Comparison of ENCODE assay signal across 8 cellular contexts in the genomic region with DNA sequence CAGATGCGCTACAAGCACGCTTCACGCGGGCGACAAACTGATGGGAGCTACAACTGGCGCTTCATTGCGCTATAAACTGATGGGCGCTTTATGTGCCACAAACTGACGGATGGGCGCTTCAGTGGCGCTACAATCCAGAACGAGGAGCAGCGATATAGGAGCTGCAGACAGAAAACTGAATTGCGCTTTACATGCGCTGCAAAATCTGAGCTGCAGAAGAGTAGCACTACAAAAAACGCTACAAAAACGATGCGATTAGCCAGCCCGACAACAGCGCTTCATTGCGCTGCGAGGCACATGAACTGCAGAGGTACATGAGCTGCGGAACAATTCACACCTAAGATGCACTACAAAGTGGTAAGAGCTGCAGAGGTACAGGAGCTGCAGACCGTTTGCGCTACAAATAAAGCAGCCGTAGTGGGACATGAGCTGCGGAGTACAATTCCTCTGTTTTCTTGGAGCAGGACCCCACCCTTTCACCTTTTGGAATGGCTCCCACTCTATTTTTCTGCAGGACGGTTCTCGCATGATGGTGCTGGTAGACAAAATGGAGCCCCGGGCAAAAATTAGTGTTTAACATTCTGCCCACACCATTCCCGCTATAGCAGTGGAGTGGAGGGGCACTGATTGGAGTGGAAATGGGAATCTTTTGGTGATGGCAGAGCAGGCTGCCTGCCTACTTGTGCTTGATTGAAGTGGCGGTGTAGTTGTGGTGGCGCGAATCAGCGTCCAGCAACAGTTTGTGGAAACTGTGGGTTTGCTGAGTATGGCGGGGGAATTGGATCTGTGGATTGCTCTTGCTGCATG. TPM values are rescaled to one million over a fixed set of nuclear protein-coding genes. Genes with fewer than 3 reads are reported as not detected.
DNase-seq lines count a peak whose midpoint lies in the region; ATAC-seq, FAIRE-seq and TF ChIP-seq lines count a peak whose summit lies in the region.

No MANE protein-coding gene starts in this region.

- no peak for FAIRE-seq in A549 (lab: Jason Lieb, UNC)
- peak; percentile 44 for FAIRE-seq in GM12892 (lab: Jason Lieb, UNC)

- H3K27me3 ChIP-seq in SJCRH30, result no peaks in the 10 kb centered on the region

- peak overlapping the region; percentile 44 for H3K27ac Mint-ChIP-seq in central memory CD8-positive, alpha-beta T cell (ENCODE audit: low read depth)

- TF ChIP-seq RAD21 in A549 (conservative IDR thresholded peaks at IDR 0.05 in 1 of 2, IDR thresholded peaks at IDR 0.05 in 1 of 2), result no peak

- no peaks in the 10 kb centered on the region for H3K9me3 Mint-ChIP-seq in central memory CD8-positive, alpha-beta T cell

- 76% methylated on average over 36 of the region's 36 CpGs for WGBS in A549 (ENCODE audit: missing lambda C conversion rate)

- TF ChIP-seq CTCF in A549 (IDR thresholded peaks at IDR 0.05), result no peak

- TF ChIP-seq POLR2A in A549 (IDR thresholded peaks at IDR 0.05; ENCODE audit: low read length) (no peak), GM12892 (IDR thresholded peaks at IDR 0.05; ENCODE audit: low read depth, low read length) (peak; percentile 24; the same call in 1 of the 2 replicates)

- no peak for ATAC-seq in A549
- no peak for ATAC-seq in central memory CD8-positive, alpha-beta T cell (replicated peaks; ENCODE audit: extremely low read depth, poor library complexity, severe bottlenecking)

- H3K36me3 Mint-ChIP-seq in central memory CD8-positive, alpha-beta T cell (ENCODE audit: insufficient read depth), result peaks cover 7% of the 10 kb centered on the region

- H3K4me3 ChIP-seq in A549 (peak overlapping the region; percentile 64), SJCRH30 (peak overlapping the region; percentile 89)

- peak overlapping the region; percentile 78 for H3K4me3 Mint-ChIP-seq in central memory CD8-positive, alpha-beta T cell

- peaks cover 21% of the 10 kb centered on the region for H3K4me1 Mint-ChIP-seq in central memory CD8-positive, alpha-beta T cell

- H3K27ac ChIP-seq in A549 (peak overlapping the region; percentile 59 to 96), SJCRH30 (peak overlapping the region; percentile 99)

- H3K4me1 ChIP-seq in A549 (peaks cover 38% of the 10 kb centered on the region), SJCRH30 (peaks cover 10% of the 10 kb centered on the region)

- TF ChIP-seq EP300 in A549 (IDR thresholded peaks at IDR 0.05), result no peak

- POLR2A ChIA-PET in A549 (lab: Yijun Ruan, JAX), result interaction anchor here (0.6 to 2.2 kb wide), 11 partner anchors 40 to 844 kb away, joined by 3 to 16 read pairs (median 5); partner anchors contain the start of gene PON3

- peak overlapping the region; percentile 76 for H3K4me2 ChIP-seq in A549

- peaks cover 15% of the 10 kb centered on the region for H3K27me3 Mint-ChIP-seq in central memory CD8-positive, alpha-beta T cell

- H3K9me3 ChIP-seq in A549 (no peaks in the 10 kb centered on the region), SJCRH30 (replicated peaks) (no peaks in the 10 kb centered on the region)

- H3K36me3 ChIP-seq in SJCRH30, result no peaks in the 10 kb centered on the region

- CTCF ChIA-PET in A549 (lab: Yijun Ruan, JAX), result interaction anchor here (0.6 to 3.1 kb wide), 18 partner anchors 12 to 1029 kb away, joined by 3 to 18 read pairs (median 3); no protein-coding TSS in a partner anchor

- peak in 1 of 2 experiments; percentile 48 for DNase-seq in A549 (ENCODE audit: low read depth in 1 of 2, low spot score in 1 of 2)
- no peak for DNase-seq in GM12892 (ENCODE audit: insufficient read length)
- peak; percentile 29 to 52 for DNase-seq in SJCRH30
- no peak for DNase-seq in central memory CD8-positive, alpha-beta T cell (ENCODE audit: low spot score in 2 of 2)
- peak; percentile 29 to 61 for DNase-seq in lung microvascular endothelial cell (ENCODE audit: low read depth in 2 of 2)
- DNase-seq in superior temporal gyrus (ENCODE audit: extremely low spot score), result peak; percentile 56
- no peak for DNase-seq in kidney glomerular epithelial cell (lab: John Stamatoyannopoulos, UW)
- DNase-seq in D341Med (ENCODE audit: low spot score), result no peak

TF ChIP-seq in A549, 52 proteins besides CTCF, POLR2A, EP300 and RAD21:
- TF ChIP-seq, protein P1, sequence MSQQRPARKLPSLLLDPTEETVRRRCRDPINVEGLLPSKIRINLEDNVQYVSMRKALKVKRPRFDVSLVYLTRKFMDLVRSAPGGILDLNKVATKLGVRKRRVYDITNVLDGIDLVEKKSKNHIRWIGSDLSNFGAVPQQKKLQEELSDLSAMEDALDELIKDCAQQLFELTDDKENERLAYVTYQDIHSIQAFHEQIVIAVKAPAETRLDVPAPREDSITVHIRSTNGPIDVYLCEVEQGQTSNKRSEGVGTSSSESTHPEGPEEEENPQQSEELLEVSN (IDR thresholded peaks at IDR 0.05; ENCODE audit: borderline replicate concordance, low read depth), result 0 out of 2 replicates have a peak, but pooled peaks have one; percentile 24
- TF ChIP-seq, protein P2, sequence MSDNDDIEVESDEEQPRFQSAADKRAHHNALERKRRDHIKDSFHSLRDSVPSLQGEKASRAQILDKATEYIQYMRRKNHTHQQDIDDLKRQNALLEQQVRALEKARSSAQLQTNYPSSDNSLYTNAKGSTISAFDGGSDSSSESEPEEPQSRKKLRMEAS (IDR thresholded peaks at IDR 0.05), result peak; percentile 11; the same call in 1 of the 2 replicates
- no peak for TF ChIP-seq CHD4 (IDR thresholded peaks at IDR 0.05; ENCODE audit: borderline replicate concordance)

RNA-seq across cellular contexts. Expression of gene SGCE, which starts 1.2 kb away (rescaled TPM):
- polyA plus RNA-seq in A549 (2011; rRNA removed), result 97.2 and 121 TPM in 2 replicates
- polyA plus RNA-seq in A549 (2012; cell fraction: cytosol; rRNA removed), result 32.3 and 36.8 TPM in 2 replicates
- 20.5 and 29.8 TPM in 2 replicates for polyA plus RNA-seq in A549 (2012; cell fraction: nucleus; rRNA removed)
- polyA plus RNA-seq in A549 (2017; fragmentation: RNase III; extraction: RNeasy Plus Mini Kit Qiagen cat#74134 plus additional on column Dnase treatment), result 59.4 to 61.5 TPM (median 60.1 TPM) in 3 replicates
- 54.0 and 71.5 TPM in 2 replicates for polyA minus RNA-seq in A549 (2011; rRNA and poly(A)+ RNA removed)
- polyA plus RNA-seq in GM12892 (2012; ENCODE audit: missing spikeins), result 33.2 TPM
- 52.5 and 55.2 TPM in 2 replicates for total RNA-seq in SJCRH30 (2014; rRNA removed; shearing (Covaris generic))
- total RNA-seq in lung microvascular endothelial cell, result 46.2 and 77.8 TPM in 2 replicates

Comparison
In these comparisons a context has a peak if more than half of its experiments do, and no peak if none do; other contexts are left out.
1. DNase-seq: peak in SJCRH30 (2 of 2), lung microvascular endothelial cell (2 of 2) and superior temporal gyrus (single experiment); none in GM12892 (single experiment), central memory CD8-positive, alpha-beta T cell (0 of 2), kidney glomerular epithelial cell (single experiment) and D341Med (single experiment).